25 cellular contexts compared by ENCODE assay signal in the genomic region with DNA sequence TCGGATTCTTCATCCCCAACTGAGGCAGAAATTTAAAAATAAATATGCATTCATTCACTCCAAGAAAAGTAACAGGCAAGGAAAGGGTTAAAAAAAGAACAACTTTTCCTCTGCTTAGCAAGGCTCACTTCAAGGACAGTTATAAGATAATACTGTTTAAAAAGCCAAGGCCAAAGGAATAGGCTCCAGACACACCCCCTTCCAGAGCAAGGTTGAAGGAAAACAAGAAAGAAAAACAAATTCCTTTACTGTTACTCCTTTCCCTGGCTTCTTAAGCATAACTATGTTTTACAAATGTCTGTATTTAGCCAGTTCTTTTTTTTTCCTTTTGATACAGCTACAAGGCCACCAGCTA. TPM values are rescaled to one million over a fixed set of nuclear protein-coding genes. Genes with fewer than 3 reads are reported as not detected.
DNase-seq lines count a peak whose midpoint lies in the region; ATAC-seq and TF ChIP-seq lines count a peak whose summit lies in the region.
"Had no signal": no experiment of that assay in that cellular context is flagged by ENCODE, and none has a peak within 500 bp of the region (broad histone marks: within the 10 kb centered on the region; RNA-seq: fewer than 3 reads in every experiment).

No MANE protein-coding gene starts in this region.

- no peak overlapping the region for H3K23ac ChIP-seq in neuronal stem cell (ENCODE audit: low read depth, low read length, poor library complexity)

- H3K36me3 Mint-ChIP-seq in mesothelial cell of epicardium, result no peaks in the 10 kb centered on the region
- H3K36me3 Mint-ChIP-seq in activated naive CD8-positive, alpha-beta T cell treated with anti-CD3 and anti-CD28 coated beads, Interleukin-2, amount 50 U/mL, for 24 hours (ENCODE audit: low read depth), result no peaks in the 10 kb centered on the region
- H3K36me3 Mint-ChIP-seq: CD14-positive monocyte; CD8-positive, alpha-beta memory T cell had no signal

- in situ Hi-C loops in GM13976 (cut with MboI; ENCODE audit: low sequenced_read_pairs, unreplicated experiment), result no loop called here

- no peak overlapping the region for H2AK5ac ChIP-seq in neuronal stem cell (ENCODE audit: low read depth, low read length)

- H3K27me3 ChIP-seq in adrenal gland (no peaks in the 10 kb centered on the region), neuronal stem cell (ENCODE audit: control insufficient read depth in 3 of 3, insufficient read depth in 3 of 3, low read depth in 1 of 3, low read length in 3 of 3) (no peaks in the 10 kb centered on the region)

- WGBS in adrenal gland, 4 donors, result 21 to 40% (median 36%) methylated on average over 1 of the region's 1 CpG
- no CpG with 5 or more reads among the region's 1 CpG for WGBS in neuronal stem cell (ENCODE audit: extremely low coverage in 2 of 2, insufficient read length in 2 of 2, insufficient replicate concordance in 1 of 2), 2 donors

- ATAC-seq in activated naive CD8-positive, alpha-beta T cell treated with anti-CD3 and anti-CD28 coated beads, Interleukin-2, amount 50 U/mL, for 24 hours, result no peak

- H3K4me1 ChIP-seq in adrenal gland (replicated peaks in 1 of 2) (peaks cover 44 to 67% of the 10 kb centered on the region in 2 donors), neuronal stem cell (ENCODE audit: control insufficient read depth in 2 of 2, insufficient read depth in 1 of 2, low read depth in 1 of 2, low read length in 2 of 2) (peaks cover 0 to 10% of the 10 kb centered on the region in 2 donors)

- H2BK5ac ChIP-seq in neuronal stem cell (ENCODE audit: low read length), result no peak overlapping the region

- H3K27me3 Mint-ChIP-seq in mesothelial cell of epicardium (ENCODE audit: low read depth), result peaks cover 2% of the 10 kb centered on the region
- peaks cover 2% of the 10 kb centered on the region for H3K27me3 Mint-ChIP-seq in activated naive CD8-positive, alpha-beta T cell treated with anti-CD3 and anti-CD28 coated beads, Interleukin-2, amount 50 U/mL, for 24 hours

- no peak overlapping the region for H3K4me3 Mint-ChIP-seq in mesothelial cell of epicardium
- H3K4me3 Mint-ChIP-seq in activated naive CD8-positive, alpha-beta T cell treated with anti-CD3 and anti-CD28 coated beads, Interleukin-2, amount 50 U/mL, for 24 hours, result no peak overlapping the region
- H3K4me3 Mint-ChIP-seq: CD8-positive, alpha-beta memory T cell had no signal

- H2AFZ ChIP-seq in neuronal stem cell (ENCODE audit: low read length), result no peak overlapping the region
- H2AFZ ChIP-seq: GM23248, PC-9 had no signal

- H3K9me3 ChIP-seq in adrenal gland (replicated peaks in 1 of 3) (no peaks in the 10 kb centered on the region), neuronal stem cell (replicated peaks in 1 of 2; ENCODE audit: control insufficient read depth in 2 of 2, insufficient read depth in 1 of 2, low read depth in 1 of 2, low read length in 2 of 2) (peaks cover 2 to 3% of the 10 kb centered on the region in 2 donors)
- H3K9me3 ChIP-seq: SJSA1 had no signal

- H2BK12ac ChIP-seq in neuronal stem cell (ENCODE audit: low read length), result no peak overlapping the region

- H3K4me3 ChIP-seq in adrenal gland, result peak overlapping the region in 1 of 4 donors; percentile 53
- no peak overlapping the region for H3K4me3 ChIP-seq in fibroblast of the aortic adventitia (ENCODE audit: low read depth, low read length)
- no peak overlapping the region for H3K4me3 ChIP-seq in neuronal stem cell (ENCODE audit: low read length in 2 of 2)
- H3K4me3 ChIP-seq: GM23248, PC-9, SJSA1 had no signal

- H3K79me1 ChIP-seq in neuronal stem cell (ENCODE audit: low read depth, low read length), result no peaks in the 10 kb centered on the region

- peak overlapping the region; percentile 27 to 91 (median 85) for H3K27ac ChIP-seq in adrenal gland
- H3K27ac ChIP-seq in neuronal stem cell (replicated peaks; ENCODE audit: low read length), result no peak overlapping the region
- H3K27ac ChIP-seq: GM23248, PC-9, SJSA1 had no signal

- H4K91ac ChIP-seq in neuronal stem cell (ENCODE audit: low read depth, low read length, poor library complexity), result no peak overlapping the region

- H3K36me3 ChIP-seq in adrenal gland (replicated peaks in 1 of 2) (peaks cover 0 to 5% of the 10 kb centered on the region in 2 donors), neuronal stem cell (replicated peaks in 1 of 2; ENCODE audit: control insufficient read depth in 2 of 2, insufficient read depth in 2 of 2, low read length in 2 of 2) (no peaks in the 10 kb centered on the region)
- H3K36me3 ChIP-seq: SJSA1 had no signal

- intact Hi-C loops in adrenal gland (cut with DNase I), result no loop called here

- no peak overlapping the region for H3K18ac ChIP-seq in neuronal stem cell (ENCODE audit: low read length)

- H3K14ac ChIP-seq in neuronal stem cell (ENCODE audit: low read length), result no peak overlapping the region

- peak in 1 of 2 donors; percentile 24 for TF ChIP-seq POLR2A in adrenal gland (IDR thresholded peaks at IDR 0.05)

- no peak overlapping the region for H4K8ac ChIP-seq in neuronal stem cell (ENCODE audit: low read depth, low read length)

- H3K4ac ChIP-seq in neuronal stem cell (ENCODE audit: low read length), result no peak overlapping the region

- DNase-seq in adrenal gland (peak in 2 of 7 donors; percentile 15 to 32), fibroblast of the aortic adventitia (ENCODE audit: low read depth) (peak; percentile 52), mesothelial cell of epicardium (ENCODE audit: low spot score in 2 of 2, unreplicated experiment in 2 of 2) (no peak), GM13976 (ENCODE audit: low spot score) (no peak), neuronal stem cell (ENCODE audit: low spot score) (no peak)
- DNase-seq in activated effector memory CD4-positive, alpha-beta T cell treated with Interleukin-2 at 50 U/mL for 16 hours, result no peak
- DNase-seq in activated naive CD8-positive, alpha-beta T cell treated with anti-CD3 and anti-CD28 coated beads, Interleukin-2, amount 50 U/mL, for 24 hours, result no peak
- DNase-seq: CD8-positive, alpha-beta memory T cell; DMS 273 treated with DMSO at 0.1 percent for 48 hours; DMS79; GF-D8; GM23248; NCI-H1048; NCI-H1417 treated with DMSO at 0.1 percent for 48 hours; NCI-H1694 treated with DMSO at 0.1 percent for 48 hours; NCI-H2081; NCI-H2227 treated with DMSO at 0.1 percent for 48 hours; NCI-H526 treated with DMSO at 0.1 percent for 48 hours; PC-9 had no signal

- no peak overlapping the region for H2BK15ac ChIP-seq in neuronal stem cell (ENCODE audit: low read length)

- H3K27ac Mint-ChIP-seq in mesothelial cell of epicardium, result peak overlapping the region; percentile 39
- H3K27ac Mint-ChIP-seq in activated naive CD8-positive, alpha-beta T cell treated with anti-CD3 and anti-CD28 coated beads, Interleukin-2, amount 50 U/mL, for 24 hours, result no peak overlapping the region
- H3K27ac Mint-ChIP-seq: CD8-positive, alpha-beta memory T cell had no signal

- TF ChIP-seq CTCF in adrenal gland (IDR thresholded peaks at IDR 0.05) (no peak), fibroblast of the aortic adventitia (IDR thresholded peaks at IDR 0.05; ENCODE audit: insufficient read depth, low read length) (no peak), mesothelial cell of epicardium (IDR thresholded peaks at IDR 0.05; ENCODE audit: unreplicated experiment) (no peak), GM13976 (IDR thresholded peaks at IDR 0.05; ENCODE audit: borderline replicate concordance, control extremely low read depth, extremely low read depth, insufficient read depth, missing control alignments) (no peak)

- no peaks in the 10 kb centered on the region for H3K9me3 Mint-ChIP-seq in mesothelial cell of epicardium
- no peaks in the 10 kb centered on the region for H3K9me3 Mint-ChIP-seq in activated naive CD8-positive, alpha-beta T cell treated with anti-CD3 and anti-CD28 coated beads, Interleukin-2, amount 50 U/mL, for 24 hours
- H3K9me3 Mint-ChIP-seq: CD8-positive, alpha-beta memory T cell had no signal

- no peak overlapping the region for H3K9ac ChIP-seq in neuronal stem cell (ENCODE audit: low read depth, low read length, poor library complexity)
- H3K9ac ChIP-seq: GM23248 had no signal

- no peak overlapping the region for H3K4me2 ChIP-seq in neuronal stem cell (ENCODE audit: insufficient read depth, low read length, poor library complexity, severe bottlenecking)

- peaks cover 56% of the 10 kb centered on the region for H3K4me1 Mint-ChIP-seq in mesothelial cell of epicardium
- H3K4me1 Mint-ChIP-seq in activated naive CD8-positive, alpha-beta T cell treated with anti-CD3 and anti-CD28 coated beads, Interleukin-2, amount 50 U/mL, for 24 hours, result peaks cover 1% of the 10 kb centered on the region
- H3K4me1 Mint-ChIP-seq: CD8-positive, alpha-beta memory T cell had no signal

- H2BK120ac ChIP-seq in neuronal stem cell (ENCODE audit: low read depth, low read length), result no peak overlapping the region

RNA-seq across cellular contexts. Expression of a gene that starts 8.5 kb away (rescaled TPM):
- total RNA-seq in adrenal gland (100 to 1,000 TPM in 2 of 8 donors, 10 to 100 TPM in 6; 11.7 to 140 (median 53.6) TPM), fibroblast of the aortic adventitia (ENCODE audit: low replicate concordance) (not detected in 2 replicates), mesothelial cell of epicardium (0.62 to 2.8 TPM (median 1.7 TPM) in 3 replicates)
- polyA plus RNA-seq in adrenal gland, result 10 to 100 TPM; 11.2 to 27.6 (median 20.9) TPM
- polyA plus RNA-seq in neuronal stem cell (2013, experiment 1 of 2), result not detected
- not detected for polyA plus RNA-seq in neuronal stem cell (2013, experiment 2 of 2)
- total RNA-seq: A673; CD8-positive, alpha-beta memory T cell; GM23248; H7; NCI-H460; PC-9; RPMI7951; SJSA1 had no signal
- polyA plus RNA-seq: CD8-positive, alpha-beta memory T cell; GM23248 had no signal

RNA-seq across cellular contexts. Expression of a gene that starts 23.1 kb away (rescaled TPM):
- total RNA-seq in adrenal gland (10 to 100 TPM; 29.3 to 71.8 (median 56.1) TPM), fibroblast of the aortic adventitia (ENCODE audit: low replicate concordance) (11.3 and 35.4 TPM in 2 replicates), mesothelial cell of epicardium (67.6 to 78.9 TPM (median 71.8 TPM) in 3 replicates)
- polyA plus RNA-seq in adrenal gland, result 10 to 100 TPM; 26.4 to 47.8 (median 31.9) TPM
- polyA plus RNA-seq in neuronal stem cell (2013, experiment 1 of 2), result 69.0 TPM
- polyA plus RNA-seq in neuronal stem cell (2013, experiment 2 of 2), result 72.2 TPM

RNA-seq across cellular contexts. Expression of a gene that starts 23.4 kb away (rescaled TPM):
- total RNA-seq in adrenal gland (100 to 1,000 TPM in 1 of 8 donors, 10 to 100 TPM in 7; 16.2 to 103 (median 48.7) TPM), fibroblast of the aortic adventitia (ENCODE audit: low replicate concordance) (81.5 and 106 TPM in 2 replicates), mesothelial cell of epicardium (21.7 to 22.7 TPM (median 22.1 TPM) in 3 replicates)
- polyA plus RNA-seq in adrenal gland, result 100 to 1,000 TPM in 1 of 3 donors, 10 to 100 TPM in 2; 67.3 to 114 (median 95.7) TPM
- polyA plus RNA-seq in neuronal stem cell (2013, experiment 1 of 2), result 7.5 TPM
- 7.7 TPM for polyA plus RNA-seq in neuronal stem cell (2013, experiment 2 of 2)

RNA-seq across cellular contexts. Expression of a gene that starts 55.8 kb away (rescaled TPM):
- total RNA-seq in adrenal gland (1 to 10 TPM in 5 of 8 donors, under 1 TPM in 3; 0.18 to 2.1 (median 1.2) TPM), fibroblast of the aortic adventitia (ENCODE audit: low replicate concordance) (1.1 TPM in 1 of 2 replicates, not detected in the other), mesothelial cell of epicardium (1.3 to 1.7 TPM (median 1.6 TPM) in 3 replicates)
- polyA plus RNA-seq in adrenal gland, result 1 to 10 TPM in 2 of 3 donors, under 1 TPM in 1; 0.33 to 3.2 (median 2.1) TPM
- 0.28 TPM for polyA plus RNA-seq in neuronal stem cell (2013, experiment 1 of 2)
- polyA plus RNA-seq in neuronal stem cell (2013, experiment 2 of 2), result 0.26 TPM
- total RNA-seq: GM23248, NCI-H460, PC-9 had no signal
